In the genomic region with DNA sequence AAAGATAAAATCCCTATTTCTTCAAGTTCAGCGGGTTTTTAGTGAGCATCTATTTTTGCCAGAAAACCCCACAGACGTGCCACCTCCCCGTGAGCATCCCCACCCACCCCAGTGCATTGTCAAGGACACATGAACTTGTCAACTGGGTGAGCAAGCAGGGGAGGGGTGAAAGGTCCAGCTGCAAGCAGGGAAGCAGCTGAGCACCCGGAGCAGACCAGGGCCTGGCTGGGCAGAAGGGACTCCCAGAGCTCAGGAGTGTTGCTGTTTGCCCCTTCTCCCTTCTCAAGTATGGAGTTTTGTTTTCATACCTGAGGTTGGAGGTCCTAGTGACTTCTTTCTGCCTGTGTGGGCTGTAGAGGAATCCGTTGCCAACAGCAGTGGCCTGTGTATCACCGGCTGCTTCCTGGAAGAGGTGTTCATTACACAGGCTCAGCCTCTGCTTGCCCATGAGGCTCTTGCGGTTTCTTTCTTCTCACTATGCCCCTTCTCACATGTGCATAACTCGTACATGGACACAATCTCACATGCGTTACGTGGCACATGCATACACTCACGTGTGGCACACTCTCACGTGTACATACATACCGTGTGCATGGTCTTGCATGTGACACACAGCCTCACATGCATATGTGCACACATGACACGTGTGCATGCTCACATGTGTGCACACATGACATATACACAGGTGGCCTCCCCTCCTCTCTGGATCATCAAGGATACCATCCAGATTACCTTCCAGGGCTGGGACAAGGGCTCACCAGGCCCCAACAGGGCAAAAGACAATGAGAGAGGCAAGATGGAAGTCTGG, we compare ENCODE assay signal across 20 cellular contexts.
A peak's percentile ranks its signal among the peaks of the same experiment; 100 is the strongest.
DNase-seq lines count a peak whose midpoint lies in the region; ATAC-seq, FAIRE-seq and TF ChIP-seq lines count a peak whose summit lies in the region.
"Had no signal": no experiment of that assay in that cellular context is flagged by ENCODE, and none has a peak within 500 bp of the region (broad histone marks: within the 10 kb centered on the region; RNA-seq: fewer than 3 reads in every experiment).

No MANE protein-coding gene starts in this region.

- no peak overlapping the region for H3K4me3 Mint-ChIP-seq in stimulated activated effector memory CD8-positive, alpha-beta T cell treated with anti-CD3 and anti-CD28 coated beads, Interleukin-12 subunit alpha, Interleukin-12 subunit beta, amount 100 ng/mL, for 72 hours
- H3K4me3 Mint-ChIP-seq: HFFc6 had no signal

- in situ Hi-C loops in HepG2 (cut with HindIII; ENCODE audit: extremely low pct_ligation_motif_present, low pct_unique_long_range_greater_than_20kb), result no loop called here

- CTCF ChIA-PET in HepG2 (lab: Yijun Ruan, JAX; ENCODE audit: low intra/inter-chr PET ratio, low total read pairs), result no interaction called here

- BruUV-seq in HepG2 (replicated peaks; lab: Mats Ljungman, UMichigan), result no TSS peak

- peaks cover 34% of the 10 kb centered on the region for H3K4me1 Mint-ChIP-seq in stimulated activated effector memory CD8-positive, alpha-beta T cell treated with anti-CD3 and anti-CD28 coated beads, Interleukin-12 subunit alpha, Interleukin-12 subunit beta, amount 100 ng/mL, for 72 hours

- ATAC-seq in HepG2 (no peak), GM21737 (IDR thresholded peaks at IDR 0.05; ENCODE audit: unreplicated experiment) (no peak), heart right ventricle (no peak)
- ATAC-seq in stimulated activated effector memory CD8-positive, alpha-beta T cell treated with anti-CD3 and anti-CD28 coated beads, Interleukin-12 subunit alpha, Interleukin-12 subunit beta, amount 100 ng/mL, for 72 hours, result peak; percentile 94
- ATAC-seq: Panc1, Right ventricle myocardium inferior had no signal

- DNase-seq in activated CD8-positive, alpha-beta memory T cell treated with anti-CD3 and anti-CD28 coated beads, Interleukin-2, amount 50 U/mL, for 48 hours, result peak; percentile 41
- DNase-seq in HepG2 (ENCODE audit: low spot score) (no peak), NCI-H510A treated with DMSO at 0.1 percent for 48 hours (lab: John Stamatoyannopoulos, UW) (no peak), GM03348 (ENCODE audit: low spot score) (no peak), heart right ventricle (no peak)
- no peak for DNase-seq in stimulated activated effector memory CD8-positive, alpha-beta T cell treated with anti-CD3 and anti-CD28 coated beads, Interleukin-12 subunit alpha, Interleukin-12 subunit beta, amount 100 ng/mL, for 72 hours (ENCODE audit: low spot score in 2 of 2)
- DNase-seq: Calu3, GOT3, HFFc6, Kasumi-1, NCI-H1417, NCI-H1930, NCI-H2171, NCI-H446 treated with DMSO at 0.1 percent for 48 hours had no signal

- TF ChIP-seq CTCF in HepG2 (CRISPR knock-in tag; IDR thresholded peaks at IDR 0.05) (no peak), heart right ventricle (IDR thresholded peaks at IDR 0.05) (no peak)

- H3K4me1 ChIP-seq in HUES48 (ENCODE audit: control insufficient read depth, insufficient read depth, low read length) (peaks cover 8% of the 10 kb centered on the region), HepG2 (ENCODE audit: insufficient read depth, low read length) (no peaks in the 10 kb centered on the region), heart right ventricle (peaks cover 0 to 13% (median 6%) of the 10 kb centered on the region in 9 donors)

- peaks cover 13% of the 10 kb centered on the region for H3K36me3 Mint-ChIP-seq in stimulated activated effector memory CD8-positive, alpha-beta T cell treated with anti-CD3 and anti-CD28 coated beads, Interleukin-12 subunit alpha, Interleukin-12 subunit beta, amount 100 ng/mL, for 72 hours

- peak overlapping the region; percentile 64 for H3K27ac Mint-ChIP-seq in stimulated activated effector memory CD8-positive, alpha-beta T cell treated with anti-CD3 and anti-CD28 coated beads, Interleukin-12 subunit alpha, Interleukin-12 subunit beta, amount 100 ng/mL, for 72 hours
- H3K27ac Mint-ChIP-seq: HFFc6 had no signal

- intact Hi-C loops in HepG2 (cut with micrococcal nuclease; ENCODE audit: unreplicated experiment), result no loop called here
- intact Hi-C loops in heart right ventricle (cut with DNase I), result no loop called here

- no peak overlapping the region for H3K4me2 ChIP-seq in HepG2 (ENCODE audit: low read depth, low read length)

- no peaks in the 10 kb centered on the region for H3K9me3 Mint-ChIP-seq in stimulated activated effector memory CD8-positive, alpha-beta T cell treated with anti-CD3 and anti-CD28 coated beads, Interleukin-12 subunit alpha, Interleukin-12 subunit beta, amount 100 ng/mL, for 72 hours
- H3K9me3 Mint-ChIP-seq: HFFc6 had no signal

- H3K9me3 ChIP-seq in HUES48 (ENCODE audit: control insufficient read depth, insufficient read depth, low read length) (no peaks in the 10 kb centered on the region), HepG2 (ENCODE audit: low read length) (no peaks in the 10 kb centered on the region), heart right ventricle (no peaks in the 10 kb centered on the region)

- H3K27me3 ChIP-seq in HUES48 (ENCODE audit: control insufficient read depth, insufficient read depth, low read length) (no peaks in the 10 kb centered on the region), HepG2 (ENCODE audit: control insufficient read depth in 1 of 2, insufficient read depth in 2 of 2, low read length in 2 of 2) (no peaks in the 10 kb centered on the region), heart right ventricle (no peaks in the 10 kb centered on the region)

- no peak for TF ChIP-seq POLR2A in HepG2 (IDR thresholded peaks at IDR 0.05; ENCODE audit: insufficient read depth in 1 of 2, low read depth in 2 of 2, low read length in 2 of 2)

- H4K20me1 ChIP-seq in HepG2 (ENCODE audit: insufficient read depth, low read length), result no peaks in the 10 kb centered on the region

- no peak for FAIRE-seq in HepG2 (lab: Jason Lieb, UNC)
- FAIRE-seq: GM12891, GM19239 had no signal

- WGBS in HepG2 (ENCODE audit: low lambda C conversion rate), result 91% methylated on average over 14 of the region's 14 CpGs
- 89 to 96% methylated on average over 14 of the region's 14 CpGs for WGBS in heart right ventricle, 2 donors

- POLR2A ChIA-PET in HepG2 (lab: Yijun Ruan, JAX), result no interaction called here

- H3K9ac ChIP-seq in HUES48 (ENCODE audit: low read depth, low read length), result 0 out of 2 replicates have a peak overlapping the region, but pooled peaks have one; percentile 2
- no peak overlapping the region for H3K9ac ChIP-seq in HepG2 (ENCODE audit: insufficient read depth, low read depth, low read length)

- TF ChIP-seq EP300 in HepG2 (IDR thresholded peaks at IDR 0.05; ENCODE audit: low read depth in 2 of 2, low read length in 2 of 2), result no peak
- no peak for TF ChIP-seq EP300 in HepG2 (CRISPR knock-in tag; IDR thresholded peaks at IDR 0.05; ENCODE audit: borderline replicate concordance)

- TF ChIP-seq RAD21 in HepG2 (CRISPR knock-in tag; IDR thresholded peaks at IDR 0.05), result no peak

- H3K4me3 ChIP-seq in HUES48 (ENCODE audit: low read depth, low read length), result no peak overlapping the region
- H3K4me3 ChIP-seq in HepG2 (replicated peaks in 1 of 3; ENCODE audit: insufficient read depth in 1 of 3, low read depth in 2 of 3, low read length in 3 of 3), result no peak overlapping the region
- no peak overlapping the region for H3K4me3 ChIP-seq in heart right ventricle

- H3K27ac ChIP-seq in HUES48 (ENCODE audit: low read depth, low read length) (no peak overlapping the region), HepG2 (ENCODE audit: extremely low read length, insufficient read depth, low read length) (no peak overlapping the region), heart right ventricle (no peak overlapping the region)

- no peak overlapping the region for H2AFZ ChIP-seq in HepG2 (ENCODE audit: low read length)

- H3K36me3 ChIP-seq in HUES48 (ENCODE audit: control insufficient read depth, insufficient read depth, low read length), result no peaks in the 10 kb centered on the region
- H3K36me3 ChIP-seq in HepG2 (replicated peaks in 1 of 2; ENCODE audit: control insufficient read depth in 1 of 2, insufficient read depth in 2 of 2, low read length in 2 of 2), result peaks cover 24 to 34% of the 10 kb centered on the region in 2 experiments
- H3K36me3 ChIP-seq in heart right ventricle, result peaks cover 0 to 12% (median 0%) of the 10 kb centered on the region in 9 donors

- H3K79me2 ChIP-seq in HepG2 (ENCODE audit: insufficient read depth, low read length), result no peaks in the 10 kb centered on the region

TF ChIP-seq in HepG2, 621 proteins besides CTCF, POLR2A, EP300 and RAD21 (continues in another document):
- TF ChIP-seq ZNF34 (CRISPR knock-in tag; IDR thresholded peaks at IDR 0.05; ENCODE audit: borderline replicate concordance) (no peak), ZNF615 (CRISPR knock-in tag; IDR thresholded peaks at IDR 0.05; ENCODE audit: borderline replicate concordance) (no peak), POLR2G (IDR thresholded peaks at IDR 0.05; ENCODE audit: low read depth, low read length) (no peak), ZNF563 (CRISPR knock-in tag; IDR thresholded peaks at IDR 0.05) (no peak)
- TF ChIP-seq, protein P1, sequence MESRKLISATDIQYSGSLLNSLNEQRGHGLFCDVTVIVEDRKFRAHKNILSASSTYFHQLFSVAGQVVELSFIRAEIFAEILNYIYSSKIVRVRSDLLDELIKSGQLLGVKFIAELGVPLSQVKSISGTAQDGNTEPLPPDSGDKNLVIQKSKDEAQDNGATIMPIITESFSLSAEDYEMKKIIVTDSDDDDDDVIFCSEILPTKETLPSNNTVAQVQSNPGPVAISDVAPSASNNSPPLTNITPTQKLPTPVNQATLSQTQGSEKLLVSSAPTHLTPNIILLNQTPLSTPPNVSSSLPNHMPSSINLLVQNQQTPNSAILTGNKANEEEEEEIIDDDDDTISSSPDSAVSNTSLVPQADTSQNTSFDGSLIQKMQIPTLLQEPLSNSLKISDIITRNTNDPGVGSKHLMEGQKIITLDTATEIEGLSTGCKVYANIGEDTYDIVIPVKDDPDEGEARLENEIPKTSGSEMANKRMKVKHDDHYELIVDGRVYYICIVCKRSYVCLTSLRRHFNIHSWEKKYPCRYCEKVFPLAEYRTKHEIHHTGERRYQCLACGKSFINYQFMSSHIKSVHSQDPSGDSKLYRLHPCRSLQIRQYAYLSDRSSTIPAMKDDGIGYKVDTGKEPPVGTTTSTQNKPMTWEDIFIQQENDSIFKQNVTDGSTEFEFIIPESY (CRISPR knock-in tag; IDR thresholded peaks at IDR 0.05), result no peak
- TF ChIP-seq, protein P2, sequence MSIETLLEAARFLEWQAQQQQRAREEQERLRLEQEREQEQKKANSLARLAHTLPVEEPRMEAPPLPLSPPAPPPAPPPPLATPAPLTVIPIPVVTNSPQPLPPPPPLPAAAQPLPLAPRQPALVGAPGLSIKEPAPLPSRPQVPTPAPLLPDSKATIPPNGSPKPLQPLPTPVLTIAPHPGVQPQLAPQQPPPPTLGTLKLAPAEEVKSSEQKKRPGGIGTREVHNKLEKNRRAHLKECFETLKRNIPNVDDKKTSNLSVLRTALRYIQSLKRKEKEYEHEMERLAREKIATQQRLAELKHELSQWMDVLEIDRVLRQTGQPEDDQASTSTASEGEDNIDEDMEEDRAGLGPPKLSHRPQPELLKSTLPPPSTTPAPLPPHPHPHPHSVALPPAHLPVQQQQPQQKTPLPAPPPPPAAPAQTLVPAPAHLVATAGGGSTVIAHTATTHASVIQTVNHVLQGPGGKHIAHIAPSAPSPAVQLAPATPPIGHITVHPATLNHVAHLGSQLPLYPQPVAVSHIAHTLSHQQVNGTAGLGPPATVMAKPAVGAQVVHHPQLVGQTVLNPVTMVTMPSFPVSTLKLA (IDR thresholded peaks at IDR 0.05), result peak; percentile 91
